8 cellular contexts compared by ENCODE assay signal in genomic region chr10:58781873-58782488, GRCh38.
DNase-seq lines count a peak whose midpoint lies in the region; ATAC-seq and TF ChIP-seq lines count a peak whose summit lies in the region.

No MANE protein-coding gene starts in this region.

- intact Hi-C loops in OCI-LY7 (cut with micrococcal nuclease; ENCODE audit: unreplicated experiment), result loop anchor here (1.0 kb wide), 1 partner anchor 840 kb away; no protein-coding TSS in a partner anchor

- no peaks in the 10 kb centered on the region for H3K9me2 ChIP-seq in OCI-LY7 (ENCODE audit: insufficient read depth, low read length)

- peak; percentile 31 for DNase-seq in SIG-M5 treated with dmso at 0.1 percent for 504 hours (lab: John Stamatoyannopoulos, UW; ENCODE audit: unreplicated experiment)
- no peak for DNase-seq in SIG-M5 (lab: John Stamatoyannopoulos, UW)
- DNase-seq in OCI-LY7 (ENCODE audit: low spot score), result peak; percentile 29
- peak; percentile 15 for DNase-seq in epithelial cell of proximal tubule (ENCODE audit: low read depth)
- peak; percentile 51 for DNase-seq in neuronal stem cell (ENCODE audit: low spot score)

- no peak overlapping the region for H4K91ac ChIP-seq in neuronal stem cell (ENCODE audit: low read depth, low read length, poor library complexity)

- no peaks in the 10 kb centered on the region for H3K27me3 ChIP-seq in neuronal stem cell (ENCODE audit: control insufficient read depth in 3 of 3, insufficient read depth in 3 of 3, low read depth in 1 of 3, low read length in 3 of 3)

- H3K4me1 ChIP-seq in OCI-LY7 (ENCODE audit: insufficient read depth, low read length, poor library complexity, severe bottlenecking), result no peaks in the 10 kb centered on the region
- peaks cover 0 to 5% of the 10 kb centered on the region in 2 donors for H3K4me1 ChIP-seq in neuronal stem cell (ENCODE audit: control insufficient read depth in 2 of 2, insufficient read depth in 1 of 2, low read depth in 1 of 2, low read length in 2 of 2)

- no peak overlapping the region for H3K18ac ChIP-seq in neuronal stem cell (ENCODE audit: low read length)

- H2BK5ac ChIP-seq in neuronal stem cell (ENCODE audit: low read length), result no peak overlapping the region

- no peak overlapping the region for H3K27ac ChIP-seq in OCI-LY7 (ENCODE audit: low read depth, low read length, poor library complexity, severe bottlenecking)
- no peak overlapping the region for H3K27ac ChIP-seq in neuronal stem cell (replicated peaks; ENCODE audit: low read length)

- H2BK12ac ChIP-seq in neuronal stem cell (ENCODE audit: low read length), result no peak overlapping the region

- no peak overlapping the region for H2BK120ac ChIP-seq in neuronal stem cell (ENCODE audit: low read depth, low read length)

- no peaks in the 10 kb centered on the region for H4K20me1 ChIP-seq in OCI-LY7 (ENCODE audit: insufficient read depth, low read length)

- TF ChIP-seq CTCF in OCI-LY7 (conservative IDR thresholded peaks at IDR 0.05; ENCODE audit: low read length) (peak; percentile 82), epithelial cell of proximal tubule (conservative IDR thresholded peaks at IDR 0.05; ENCODE audit: low read depth, low read length) (peak; percentile 61)

- H4K8ac ChIP-seq in neuronal stem cell (ENCODE audit: low read depth, low read length), result no peak overlapping the region

- H3K9me3 ChIP-seq in OCI-LY7 (ENCODE audit: low read length), result no peaks in the 10 kb centered on the region
- H3K9me3 ChIP-seq in neuronal stem cell (replicated peaks in 1 of 2; ENCODE audit: control insufficient read depth in 2 of 2, insufficient read depth in 1 of 2, low read depth in 1 of 2, low read length in 2 of 2), result no peaks in the 10 kb centered on the region

- POLR2A ChIA-PET in OCI-LY7 (lab: Charles Lee), result interaction anchor here (1.0 kb wide), 1 partner anchor 15 kb away, joined by 3 read pairs; no protein-coding TSS in a partner anchor

- H2AFZ ChIP-seq in OCI-LY7 (ENCODE audit: low read length) (no peak overlapping the region), neuronal stem cell (ENCODE audit: low read length) (peak overlapping the region; percentile 74)

- WGBS in neuronal stem cell (ENCODE audit: extremely low coverage in 2 of 2, insufficient read length in 2 of 2, insufficient replicate concordance in 1 of 2), 2 donors, result no CpG with 5 or more reads among the region's 5 CpGs

- ATAC-seq in HG03175 (IDR thresholded peaks at IDR 0.05; ENCODE audit: unreplicated experiment), result peak; percentile 71
- no peak for ATAC-seq in GM18909 (IDR thresholded peaks at IDR 0.05; ENCODE audit: poor library complexity, unreplicated experiment)
- ATAC-seq in GM21381 (IDR thresholded peaks at IDR 0.05; ENCODE audit: unreplicated experiment), result no peak

- H3K36me3 ChIP-seq in OCI-LY7 (ENCODE audit: insufficient read depth, low read length) (no peaks in the 10 kb centered on the region), neuronal stem cell (replicated peaks in 1 of 2; ENCODE audit: control insufficient read depth in 2 of 2, insufficient read depth in 2 of 2, low read length in 2 of 2) (no peaks in the 10 kb centered on the region)

- CTCF ChIA-PET in OCI-LY7 (lab: Charles Lee; ENCODE audit: unreplicated experiment), result no interaction called here

- H3K9ac ChIP-seq in neuronal stem cell (ENCODE audit: low read depth, low read length, poor library complexity), result no peak overlapping the region

- H2BK15ac ChIP-seq in neuronal stem cell (ENCODE audit: low read length), result no peak overlapping the region

- H3K4me3 ChIP-seq in OCI-LY7 (ENCODE audit: low read depth, low read length, poor library complexity, severe bottlenecking), result no peak overlapping the region
- no peak overlapping the region for H3K4me3 ChIP-seq in epithelial cell of proximal tubule (ENCODE audit: low read depth, low read length)
- H3K4me3 ChIP-seq in neuronal stem cell (ENCODE audit: low read length in 2 of 2), result no peak overlapping the region

- no TSS peak for BruUV-seq in OCI-LY7 (replicated peaks; lab: Mats Ljungman, UMichigan)

- H3K14ac ChIP-seq in neuronal stem cell (ENCODE audit: low read length), result no peak overlapping the region

- no peak overlapping the region for H2AK5ac ChIP-seq in neuronal stem cell (ENCODE audit: low read depth, low read length)

- no peak overlapping the region for H3K23ac ChIP-seq in neuronal stem cell (ENCODE audit: low read depth, low read length, poor library complexity)

- H3K4ac ChIP-seq in neuronal stem cell (ENCODE audit: low read length), result no peak overlapping the region

- no peak overlapping the region for H3K4me2 ChIP-seq in OCI-LY7 (ENCODE audit: low read length)
- no peak overlapping the region for H3K4me2 ChIP-seq in neuronal stem cell (ENCODE audit: insufficient read depth, low read length, poor library complexity, severe bottlenecking)

- H3K79me1 ChIP-seq in neuronal stem cell (ENCODE audit: low read depth, low read length), result no peaks in the 10 kb centered on the region

- H3K79me2 ChIP-seq in OCI-LY7 (ENCODE audit: insufficient read depth, low read depth, low read length), result no peaks in the 10 kb centered on the region
